ENCODE assay signal across 1 cellular context in genomic region chr17:50866261-50866949, GRCh38.
TF ChIP-seq lines count a peak whose summit lies in the region.

TOB1 (minus strand) TSS chr17:50866354; CDS start chr17:50864017, 2,337 bp downstream.

TF ChIP-seq in GM12878, 131 proteins besides CTCF, POLR2A, EP300 and RAD21 (continued from another document and continues in another):
- TF ChIP-seq CREM (IDR thresholded peaks at IDR 0.05; ENCODE audit: low read depth) (peak; percentile 83), SIN3A (IDR thresholded peaks at IDR 0.05; ENCODE audit: low read depth, low read length) (peak; percentile 72), CBFB (IDR thresholded peaks at IDR 0.05; ENCODE audit: low read depth) (peak; percentile 87), PAX5 (IDR thresholded peaks at IDR 0.05; ENCODE audit: borderline replicate concordance, low read depth, low read length) (peak; percentile 65; the same call in 1 of the 2 replicates), POLR2AphosphoS2 (IDR thresholded peaks at IDR 0.05; ENCODE audit: low read depth, low read length) (peak; percentile 99), MXI1 (IDR thresholded peaks at IDR 0.05; ENCODE audit: low read depth, low read length) (peak; percentile 73), NR2C2 (IDR thresholded peaks at IDR 0.05; ENCODE audit: borderline replicate concordance, control insufficient read depth, insufficient read length, low read depth) (no peak), MYB (IDR thresholded peaks at IDR 0.05; ENCODE audit: borderline replicate concordance, low read depth, low read length) (0 out of 2 replicates have a peak, but pooled peaks have one; percentile 35), SP1 (IDR thresholded peaks at IDR 0.05; ENCODE audit: low read depth, low read length) (peak; percentile 13), HSF1 (IDR thresholded peaks at IDR 0.05; ENCODE audit: low read depth, low read length) (no peak), DPF2 (IDR thresholded peaks at IDR 0.05) (0 out of 2 replicates have a peak, but pooled peaks have one; percentile 11), IKZF1 (conservative IDR thresholded peaks at IDR 0.05) (peak; percentile 64), HCFC1 (IDR thresholded peaks at IDR 0.05; ENCODE audit: low read length) (peak; percentile 56), BRCA1 (IDR thresholded peaks at IDR 0.05; ENCODE audit: low read depth, low read length) (no peak), ZBED1 (IDR thresholded peaks at IDR 0.05; ENCODE audit: borderline replicate concordance) (peak; percentile 50; the same call in 1 of the 2 replicates), HDAC6 (IDR thresholded peaks at IDR 0.05; ENCODE audit: unreplicated experiment) (peak; percentile 88), POLR2AphosphoS5 (IDR thresholded peaks at IDR 0.05; ENCODE audit: low read length) (peak; percentile 99), BCL3 (IDR thresholded peaks at IDR 0.05; ENCODE audit: borderline replicate concordance, insufficient read depth, low read depth, low read length, poor library complexity, severe bottlenecking) (peak; percentile 12), TCF3 (IDR thresholded peaks at IDR 0.05; ENCODE audit: borderline replicate concordance, insufficient read depth, low read depth, low read length) (peak; percentile 97), PML (IDR thresholded peaks at IDR 0.05; ENCODE audit: low read length) (peak; percentile 99), REST (IDR thresholded peaks at IDR 0.05; ENCODE audit: low read depth, low read length) (peak; percentile 54; the same call in 1 of the 2 replicates), ATF2 (IDR thresholded peaks at IDR 0.05; ENCODE audit: low read length) (no peak), TCF12 (IDR thresholded peaks at IDR 0.05; ENCODE audit: low read depth, low read length) (peak; percentile 87; the same call in 1 of the 2 replicates), ZZZ3 (IDR thresholded peaks at IDR 0.05; ENCODE audit: control insufficient read depth, insufficient read length, low read depth) (no peak), RFX5 (IDR thresholded peaks at IDR 0.05; ENCODE audit: low read depth, low read length) (peak; percentile 62; the same call in 1 of the 2 replicates), FOXK2 (IDR thresholded peaks at IDR 0.05) (no peak), MAX (IDR thresholded peaks at IDR 0.05; ENCODE audit: low read depth, low read length) (no peak; the same call in 1 of the 2 replicates), ATF7 (IDR thresholded peaks at IDR 0.05; ENCODE audit: low read depth) (no peak), ZNF24 (IDR thresholded peaks at IDR 0.05) (peak; percentile 5; the same call in 1 of the 2 replicates), BACH1 (IDR thresholded peaks at IDR 0.05; ENCODE audit: borderline replicate concordance) (peak; percentile 93), LARP7 (IDR thresholded peaks at IDR 0.05) (peak; percentile 20; the same call in 1 of the 2 replicates), E2F8 (IDR thresholded peaks at IDR 0.05; ENCODE audit: low read depth, partially characterized antibody) (peak; percentile 45), SREBF1 (IDR thresholded peaks at IDR 0.05; ENCODE audit: low read length) (no peak), SUZ12 (IDR thresholded peaks at IDR 0.05; ENCODE audit: unreplicated experiment) (no peak), BCLAF1 (IDR thresholded peaks at IDR 0.05) (peak; percentile 31; the same call in 1 of the 2 replicates), ZNF217 (IDR thresholded peaks at IDR 0.05) (no peak), NFXL1 (IDR thresholded peaks at IDR 0.05; ENCODE audit: borderline replicate concordance) (no peak), ZNF274 (IDR thresholded peaks at IDR 0.05; ENCODE audit: insufficient read depth, insufficient read length) (no peak), RBBP5 (conservative IDR thresholded peaks at IDR 0.05) (no peak), STAT3 (IDR thresholded peaks at IDR 0.05; ENCODE audit: low read depth, low read length) (no peak), EED (IDR thresholded peaks at IDR 0.05; ENCODE audit: low read depth) (no peak), CHD1 (IDR thresholded peaks at IDR 0.05; ENCODE audit: low read depth, low read length) (no peak; the same call in 1 of the 2 replicates), MTA3 (IDR thresholded peaks at IDR 0.05; ENCODE audit: borderline replicate concordance, low read length) (no peak), IRF5 (IDR thresholded peaks at IDR 0.05; ENCODE audit: borderline replicate concordance) (no peak), CEBPB (IDR thresholded peaks at IDR 0.05; ENCODE audit: borderline replicate concordance in 1 of 2, low read depth in 2 of 2, low read length in 2 of 2) (no peak), EGR1 (IDR thresholded peaks at IDR 0.05; ENCODE audit: borderline replicate concordance in 1 of 2, low read depth in 2 of 2, low read length in 2 of 2) (peak in 1 of 2 experiments; percentile 62; a peak in 2 of 3 replicates), BCL11A (IDR thresholded peaks at IDR 0.05; ENCODE audit: low read depth, low read length) (peak; percentile 31; the same call in 1 of the 2 replicates), TAF1 (IDR thresholded peaks at IDR 0.05; ENCODE audit: borderline replicate concordance, low read depth, low read length) (peak; percentile 98)
